In genomic region chr2:9560628-9561027, GRCh38 we compare ENCODE assay signal across 11 cellular contexts.
"Had no signal": no experiment of that assay in that cellular context is flagged by ENCODE, and none has a peak within 500 bp of the region (broad histone marks: within the 10 kb centered on the region; RNA-seq: fewer than 3 reads in every experiment).

No MANE protein-coding gene starts in this region.

- H3K27ac Mint-ChIP-seq: activated CD8-positive, alpha-beta memory T cell treated with anti-CD3 and anti-CD28 coated beads, Interleukin-2, amount 10 ng/mL, durations not matched to agents 7 days and 5 days; T-helper 1 cell treated with Interleukin-12 subunit alpha and Interleukin-12 subunit beta and Interleukin-4 antibody, amounts not matched to agents 30 μg/mL and 1 μg/mL, for 36 hours had no signal

- H3K27me3 ChIP-seq: tibial artery had no signal

- ATAC-seq: activated CD8-positive, alpha-beta memory T cell treated with anti-CD3 and anti-CD28 coated beads, Interleukin-2, amount 10 ng/mL, durations not matched to agents 7 days and 5 days; right cardiac atrium had no signal

- H3K4me3 Mint-ChIP-seq: activated CD8-positive, alpha-beta memory T cell treated with anti-CD3 and anti-CD28 coated beads, Interleukin-2, amount 10 ng/mL, durations not matched to agents 7 days and 5 days; central memory CD8-positive, alpha-beta T cell; T-helper 1 cell treated with Interleukin-12 subunit alpha and Interleukin-12 subunit beta and Interleukin-4 antibody, amounts not matched to agents 30 μg/mL and 1 μg/mL, for 36 hours had no signal

- H3K27me3 Mint-ChIP-seq: activated CD8-positive, alpha-beta memory T cell treated with anti-CD3 and anti-CD28 coated beads, Interleukin-2, amount 10 ng/mL, durations not matched to agents 7 days and 5 days; central memory CD8-positive, alpha-beta T cell had no signal

- H3K4me3 ChIP-seq: tibial artery had no signal

- H3K9me3 ChIP-seq: tibial artery had no signal

- H3K36me3 ChIP-seq: tibial artery had no signal

- H3K9me3 Mint-ChIP-seq: central memory CD8-positive, alpha-beta T cell; T-helper 1 cell treated with Interleukin-12 subunit alpha and Interleukin-12 subunit beta and Interleukin-4 antibody, amounts not matched to agents 30 μg/mL and 1 μg/mL, for 36 hours had no signal

- DNase-seq: activated CD4-positive, CD25-positive, alpha-beta regulatory T cell; activated CD8-positive, alpha-beta memory T cell treated with anti-CD3 and anti-CD28 coated beads, Interleukin-2, amount 10 ng/mL, durations not matched to agents 7 days and 5 days; activated T-cell treated with anti-CD3 and anti-CD28 coated beads, Interleukin-2, amount 50 U/mL, for 48 hours; erythroblast; hippocampal formation; kidney glomerular epithelial cell; right cardiac atrium; small intestine; tibial artery had no signal

- H3K27ac ChIP-seq: tibial artery had no signal
